ENCODE assay signal across 11 cellular contexts in the genomic region with DNA sequence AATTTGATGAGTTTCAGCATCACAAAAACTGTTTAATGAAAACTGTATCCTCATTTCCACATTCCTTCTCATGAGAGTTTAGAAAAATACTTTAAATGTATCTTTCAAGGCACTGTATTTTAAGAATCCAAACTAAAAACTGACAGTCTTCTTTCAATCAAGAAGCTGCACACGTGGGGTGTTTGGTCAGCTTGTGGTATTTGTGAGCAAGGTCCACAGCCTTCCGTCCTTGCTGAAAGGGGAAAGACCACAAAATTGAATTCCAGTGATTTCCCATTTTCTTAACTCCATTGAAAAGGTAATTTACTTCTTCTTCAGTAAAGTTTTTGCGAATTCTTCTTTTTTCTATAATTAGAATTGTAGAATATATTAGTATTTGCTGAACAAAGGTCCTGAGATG. TPM values are rescaled to one million over a fixed set of nuclear protein-coding genes. Genes with fewer than 3 reads are reported as not detected.
"Had no signal": no experiment of that assay in that cellular context is flagged by ENCODE, and none has a peak within 500 bp of the region (broad histone marks: within the 10 kb centered on the region; RNA-seq: fewer than 3 reads in every experiment).

No MANE protein-coding gene starts in this region.

- H2AFZ ChIP-seq: GM23248, GM23338 had no signal

- ATAC-seq: GM23338, HCT116 had no signal

- FAIRE-seq: H1, H54 had no signal

- DNase-seq: GM23248, GOT3, H7, H9, HCEC 1CT, HFFc6 had no signal

- H3K4me2 ChIP-seq: GM23338 had no signal

- H3K27ac ChIP-seq: GM23248 had no signal

- H3K9ac ChIP-seq: GM23248 had no signal

- H3K4me3 ChIP-seq: GM23248, GM23338, HAP-1 had no signal

RNA-seq across cellular contexts. Expression of a gene that starts 46.6 kb away (rescaled TPM):
- total RNA-seq: GM23248, GM23338, H1, H7, H9, HFFc6 had no signal
- polyA plus RNA-seq: GM23248, GM23338, H1 had no signal
